ENCODE assay signal across 8 cellular contexts in genomic region chr10:42781893-42782445, GRCh38. TPM values are rescaled to one million over a fixed set of nuclear protein-coding genes. Genes with fewer than 3 reads are reported as not detected.
DNase-seq lines count a peak whose midpoint lies in the region; ATAC-seq and TF ChIP-seq lines count a peak whose summit lies in the region.

No MANE protein-coding gene starts in this region.

- intact Hi-C loops in left lung (cut with DNase I) (no loop called here), thyroid gland (cut with DNase I) (no loop called here)

- no peak for DNase-seq in left lung
- DNase-seq in thyroid gland = peak in 1 of 2 donors; percentile 12
- no peak for DNase-seq in C1 segment of cervical spinal cord (lab: John Stamatoyannopoulos, UW)
- no peak for DNase-seq in germinal center (ENCODE audit: low spot score)
- no peak for DNase-seq in Kasumi-1 (lab: John Stamatoyannopoulos, UW)

- TF ChIP-seq POLR2A in thyroid gland (IDR thresholded peaks at IDR 0.05) = no peak

- peaks cover 6 to 14% of the 10 kb centered on the region in 2 donors for H3K4me1 ChIP-seq in left lung
- H3K4me1 ChIP-seq in thyroid gland = peaks cover 0 to 5% of the 10 kb centered on the region in 2 donors

- H3K4me3 ChIP-seq in left lung = peak overlapping the region; percentile 69 to 80
- peak overlapping the region; percentile 16 to 66 (median 49) for H3K4me3 ChIP-seq in thyroid gland (replicated peaks in 1 of 3)

- H3K36me3 Mint-ChIP-seq in IgD-negative memory B cell = no peaks in the 10 kb centered on the region
- H3K36me3 Mint-ChIP-seq in brain = peaks cover 21% of the 10 kb centered on the region

- H3K27ac Mint-ChIP-seq in IgD-negative memory B cell = peak overlapping the region; percentile 56 to 96 (median 78)
- H3K27ac Mint-ChIP-seq in brain = peak overlapping the region; percentile 93 to 98 (median 96)

- no peaks in the 10 kb centered on the region for H3K9me3 ChIP-seq in left lung
- H3K9me3 ChIP-seq in thyroid gland = no peaks in the 10 kb centered on the region

- H3K27ac ChIP-seq in left lung = peak overlapping the region; percentile 94 to 95
- H3K27ac ChIP-seq in thyroid gland = peak overlapping the region; percentile 81 to 95 (median 87)

- WGBS in thyroid gland, 2 donors = 33 to 60% methylated on average over 10 to 18 of the region's 18 CpGs

- H3K4me1 Mint-ChIP-seq in IgD-negative memory B cell = peaks cover 11 to 27% (median 16%) of the 10 kb centered on the region in 3 donors
- H3K4me1 Mint-ChIP-seq in brain = peaks cover 33% of the 10 kb centered on the region

- H3K27me3 Mint-ChIP-seq in IgD-negative memory B cell (peaks cover 3% of the 10 kb centered on the region), brain (peaks cover 27% of the 10 kb centered on the region)

- peak overlapping the region; percentile 94 to 99 (median 94) for H3K4me3 Mint-ChIP-seq in IgD-negative memory B cell
- H3K4me3 Mint-ChIP-seq in brain = peak overlapping the region; percentile 91 to 98 (median 96)

- peak; percentile 7 for ATAC-seq in GM18868 (IDR thresholded peaks at IDR 0.05; ENCODE audit: unreplicated experiment)
- no peak for ATAC-seq in left lung

- no peak for TF ChIP-seq CTCF in brain (conservative IDR thresholded peaks at IDR 0.05)
- TF ChIP-seq CTCF in left lung (IDR thresholded peaks at IDR 0.05) = no peak
- no peak for TF ChIP-seq CTCF in thyroid gland (IDR thresholded peaks at IDR 0.05)

- H3K36me3 ChIP-seq in left lung = peaks cover 4 to 27% of the 10 kb centered on the region in 2 donors
- H3K36me3 ChIP-seq in thyroid gland = peaks cover 19 to 23% of the 10 kb centered on the region in 2 donors

- H3K27me3 ChIP-seq in left lung (no peaks in the 10 kb centered on the region), thyroid gland (no peaks in the 10 kb centered on the region)

- H3K9me3 Mint-ChIP-seq in IgD-negative memory B cell = no peaks in the 10 kb centered on the region
- peaks cover 0 to 2% (median 0%) of the 10 kb centered on the region in 5 experiments for H3K9me3 Mint-ChIP-seq in brain

RNA-seq across cellular contexts. Expression of gene BMS1, which starts 0.6 kb away (rescaled TPM):
- polyA plus RNA-seq in IgD-negative memory B cell = 12.4 TPM
- polyA plus RNA-seq in brain (ENCODE audit: insufficient read depth, low read depth, low replicate concordance) = 12.7 TPM
- 10 to 100 TPM; 11.1 to 15.8 TPM for total RNA-seq in left lung
- 10 to 100 TPM; 12.6 to 19.1 (median 15.8) TPM for total RNA-seq in thyroid gland
